In the genomic region with DNA sequence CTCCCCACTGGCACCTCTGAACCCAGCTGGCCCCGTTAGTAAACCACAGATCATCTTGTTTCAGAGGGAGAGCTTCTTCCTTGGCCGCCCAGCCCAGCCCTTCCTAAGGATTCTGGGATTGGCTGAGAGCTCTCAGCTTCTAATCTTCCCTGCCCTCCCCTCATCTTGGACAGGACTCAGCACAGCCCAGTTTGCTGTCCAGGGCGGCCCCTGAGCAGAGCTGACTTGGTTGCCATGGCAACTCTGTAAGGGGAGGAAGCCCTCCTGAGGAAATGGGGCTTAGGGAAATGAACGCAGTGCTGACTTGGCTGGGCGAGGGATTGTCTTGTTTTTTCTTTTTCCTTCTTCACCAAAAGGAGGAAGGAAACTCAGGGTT, we compare ENCODE assay signal across 8 cellular contexts.
DNase-seq lines count a peak whose midpoint lies in the region; ATAC-seq and TF ChIP-seq lines count a peak whose summit lies in the region.

No MANE protein-coding gene starts in this region.

- no peak overlapping the region for H3K4me3 ChIP-seq in WERI-Rb-1 (ENCODE audit: low read depth, low read length)
- H3K4me3 ChIP-seq in stomach smooth muscle (ENCODE audit: low read length in 2 of 2): no peak overlapping the region

- no peak overlapping the region for H3K9ac ChIP-seq in stomach smooth muscle (ENCODE audit: low read length in 2 of 2)

- H3K9me3 ChIP-seq in WERI-Rb-1 (ENCODE audit: severe bottlenecking) (no peaks in the 10 kb centered on the region), stomach smooth muscle (ENCODE audit: control insufficient read depth in 2 of 2, low read length in 2 of 2) (no peaks in the 10 kb centered on the region)

- H3K36me3 ChIP-seq in WERI-Rb-1: no peaks in the 10 kb centered on the region
- no peaks in the 10 kb centered on the region for H3K36me3 ChIP-seq in stomach smooth muscle (ENCODE audit: control insufficient read depth in 2 of 2, insufficient read depth in 2 of 2, low read length in 2 of 2)

- peaks cover 32% of the 10 kb centered on the region for H3K4me1 ChIP-seq in stomach smooth muscle (ENCODE audit: control insufficient read depth, insufficient read depth, low read length)

- peak overlapping the region; percentile 44 for H3K27ac ChIP-seq in WERI-Rb-1
- H3K27ac ChIP-seq in stomach smooth muscle (ENCODE audit: low read length): peak overlapping the region; percentile 46

- H3K27me3 ChIP-seq in WERI-Rb-1 (ENCODE audit: insufficient read depth, low read depth, severe bottlenecking) (no peaks in the 10 kb centered on the region), stomach smooth muscle (ENCODE audit: control insufficient read depth in 1 of 2, insufficient read depth in 2 of 2, low read length in 2 of 2) (no peaks in the 10 kb centered on the region)

- TF ChIP-seq CTCF in WERI-Rb-1 (IDR thresholded peaks at IDR 0.05; ENCODE audit: low read depth, low read length): no peak

- DNase-seq in NCI-H1436 (lab: John Stamatoyannopoulos, UW): peak; percentile 33
- DNase-seq in NCI-H1436 treated with DMSO at 0.1 percent for 48 hours (lab: John Stamatoyannopoulos, UW): no peak
- peak; percentile 66 for DNase-seq in WERI-Rb-1
- DNase-seq in iPS DF 4.7 (ENCODE audit: extremely low read depth, low spot score): peak; percentile 36
- no peak for DNase-seq in NCI-H2107 treated with DMSO at 0.1 percent for 48 hours (lab: John Stamatoyannopoulos, UW; ENCODE audit: unreplicated experiment)

- ATAC-seq in HG03460 (IDR thresholded peaks at IDR 0.05; ENCODE audit: unreplicated experiment) (no peak), HG03039 (IDR thresholded peaks at IDR 0.05; ENCODE audit: unreplicated experiment) (no peak)

Comparison
In these comparisons a context has a peak if more than half of its experiments do, and no peak if none do; other contexts are left out.
1. DNase-seq: peak in NCI-H1436 (single experiment), WERI-Rb-1 (single experiment) and iPS DF 4.7 (single experiment); none in NCI-H1436 treated with DMSO at 0.1 percent for 48 hours (single experiment) and NCI-H2107 treated with DMSO at 0.1 percent for 48 hours (single experiment).